In genomic region chr15:86538141-86538540, GRCh38 we compare ENCODE assay signal across 26 cellular contexts.
"Had no signal": no experiment of that assay in that cellular context is flagged by ENCODE, and none has a peak within 500 bp of the region (broad histone marks: within the 10 kb centered on the region; RNA-seq: fewer than 3 reads in every experiment).

No MANE protein-coding gene starts in this region.

- H3K36me3 ChIP-seq: left ventricle myocardium inferior, pancreas, prostate gland, stomach, thyroid gland, transverse colon, upper lobe of left lung, vagina had no signal

- H3K36me3 Mint-ChIP-seq: memory B cell; naive thymus-derived CD8-positive, alpha-beta T cell; stimulated activated naive B cell treated with anti-CD40 and anti-IgM and Interleukin-4, amounts not matched to agents 10 μg/mL and 1 μg/mL and 100 μg/mL, for 72 hours had no signal

- H3K27me3 ChIP-seq: pancreas, stomach, testis, thyroid gland, transverse colon, upper lobe of left lung, vagina had no signal

- H3K4me3 ChIP-seq: left ventricle myocardium inferior, lung, pancreas, prostate gland, skin epidermis, stomach, testis, thyroid gland, transverse colon, upper lobe of left lung, vagina had no signal

- H3K4me3 Mint-ChIP-seq: memory B cell; naive thymus-derived CD8-positive, alpha-beta T cell; nephron; neural crest cell; stimulated activated naive B cell treated with anti-CD40 and anti-IgM and Interleukin-4, amounts not matched to agents 10 μg/mL and 1 μg/mL and 100 μg/mL, for 72 hours had no signal

- H3K9me3 ChIP-seq: left ventricle myocardium inferior, pancreas, prostate gland, testis, thyroid gland, transverse colon, upper lobe of left lung, vagina had no signal

- DNase-seq: islet precursor cell; left ventricle myocardium inferior; naive thymus-derived CD8-positive, alpha-beta T cell; nucleus accumbens; pancreas; posterior cingulate gyrus; retina; right cardiac atrium; stimulated activated CD4-positive, alpha-beta T cell treated with anti-CD3 and anti-CD28 coated beads, Interleukin-12 subunit alpha, Interleukin-12 subunit beta, amount 100 ng/mL, for 4 hours; stimulated activated CD4-positive, alpha-beta T cell treated with anti-CD3 and anti-CD28 coated beads, Interleukin-15, amount 100 ng/mL, for 24 hours; stimulated activated CD4-positive, alpha-beta T cell treated with anti-CD3 and anti-CD28 coated beads, Interleukin-2, amount 100 ng/mL, for 24 hours; stimulated activated CD4-positive, alpha-beta T cell treated with anti-CD3 and anti-CD28 coated beads, Interleukin-4, amount 100 ng/mL, for 1 hour; stimulated activated naive B cell treated with anti-CD40 and anti-IgM and Interleukin-4, amounts not matched to agents 10 μg/mL and 1 μg/mL and 100 μg/mL, for 72 hours; stimulated activated naive CD8-positive, alpha-beta T cell treated with anti-CD3 and anti-CD28 coated beads, Interleukin-15, Interleukin-2, amounts not matched to agents 100 U/mL and 50 U/mL, for 24 hours; stomach; testis; thyroid gland; transverse colon; upper lobe of left lung had no signal

- H3K4me1 ChIP-seq: left ventricle myocardium inferior, pancreas, prostate gland, stomach, testis, thyroid gland, transverse colon, upper lobe of left lung, vagina had no signal

- H3K4me1 Mint-ChIP-seq: memory B cell; naive thymus-derived CD8-positive, alpha-beta T cell; nephron; neural crest cell; stimulated activated naive B cell treated with anti-CD40 and anti-IgM and Interleukin-4, amounts not matched to agents 10 μg/mL and 1 μg/mL and 100 μg/mL, for 72 hours had no signal

- FAIRE-seq: pancreas had no signal

- H3K27me3 Mint-ChIP-seq: memory B cell; naive thymus-derived CD8-positive, alpha-beta T cell; stimulated activated naive B cell treated with anti-CD40 and anti-IgM and Interleukin-4, amounts not matched to agents 10 μg/mL and 1 μg/mL and 100 μg/mL, for 72 hours had no signal

- H3K9me3 Mint-ChIP-seq: nephron, neural crest cell had no signal

- H3K27ac Mint-ChIP-seq: memory B cell; naive thymus-derived CD8-positive, alpha-beta T cell; nephron; stimulated activated naive B cell treated with anti-CD40 and anti-IgM and Interleukin-4, amounts not matched to agents 10 μg/mL and 1 μg/mL and 100 μg/mL, for 72 hours had no signal

- H3K27ac ChIP-seq: left ventricle myocardium inferior, pancreas, prostate gland, skin epidermis, stomach, testis, thyroid gland, transverse colon, upper lobe of left lung, vagina had no signal
